Comparison of ENCODE assay signal across 10 cellular contexts in genomic region chr12:27592548-27592947, GRCh38.
DNase-seq lines count a peak whose midpoint lies in the region; ATAC-seq, FAIRE-seq and TF ChIP-seq lines count a peak whose summit lies in the region.
"Had no signal": no experiment of that assay in that cellular context is flagged by ENCODE, and none has a peak within 500 bp of the region (broad histone marks: within the 10 kb centered on the region; RNA-seq: fewer than 3 reads in every experiment).

No MANE protein-coding gene starts in this region.

- peak overlapping the region; percentile 96 for H3K27ac ChIP-seq in keratinocyte (ENCODE audit: control insufficient read depth, insufficient read depth, low read length)
- peak overlapping the region in 3 of 4 donors; percentile 16 to 48 (median 33) for H3K27ac ChIP-seq in upper lobe of left lung

- H3K27ac Mint-ChIP-seq in activated CD8-positive, alpha-beta T cell treated with anti-CD3 and anti-CD28 coated beads for 36 hours = no peak overlapping the region
- no peak overlapping the region for H3K27ac Mint-ChIP-seq in activated CD8-positive, alpha-beta T cell treated with anti-CD3 and anti-CD28 coated beads, Interleukin-2, amount 10 ng/mL, durations not matched to agents 7 days and 5 days
- H3K27ac Mint-ChIP-seq: B cell had no signal

- no peak for TF ChIP-seq EP300 in upper lobe of left lung (IDR thresholded peaks at IDR 0.05)

- TF ChIP-seq POLR2A in upper lobe of left lung (IDR thresholded peaks at IDR 0.05) = no peak

- no peaks in the 10 kb centered on the region for H3K27me3 Mint-ChIP-seq in activated CD8-positive, alpha-beta T cell treated with anti-CD3 and anti-CD28 coated beads for 36 hours
- no peaks in the 10 kb centered on the region for H3K27me3 Mint-ChIP-seq in activated CD8-positive, alpha-beta T cell treated with anti-CD3 and anti-CD28 coated beads, Interleukin-2, amount 10 ng/mL, durations not matched to agents 7 days and 5 days (ENCODE audit: low read depth)

- H3K27me3 ChIP-seq in keratinocyte (ENCODE audit: control insufficient read depth, extremely low read depth, insufficient read depth, low read length) = no peaks in the 10 kb centered on the region
- H3K27me3 ChIP-seq in upper lobe of left lung = no peaks in the 10 kb centered on the region

- H3K79me2 ChIP-seq in keratinocyte (ENCODE audit: control insufficient read depth, insufficient read depth, low read length) = peaks cover 31% of the 10 kb centered on the region

- TF ChIP-seq CTCF in activated CD8-positive, alpha-beta T cell treated with anti-CD3 and anti-CD28 coated beads for 36 hours (IDR thresholded peaks at IDR 0.05) = no peak
- no peak for TF ChIP-seq CTCF in keratinocyte (optimal IDR thresholded peaks at IDR 0.05 in 1 of 3, IDR thresholded peaks at IDR 0.05 in 1 of 3, conservative IDR thresholded peaks at IDR 0.05 in 1 of 3; ENCODE audit: extremely low read depth in 1 of 3, insufficient read depth in 2 of 3, low read length in 3 of 3)
- no peak for TF ChIP-seq CTCF in upper lobe of left lung (IDR thresholded peaks at IDR 0.05)

- FAIRE-seq in keratinocyte (lab: Jason Lieb, UNC) = peak; percentile 92
- FAIRE-seq in urothelium cell line (lab: Jason Lieb, UNC) = no peak

- DNase-seq in activated CD8-positive, alpha-beta T cell treated with anti-CD3 and anti-CD28 coated beads for 36 hours = peak; percentile 13
- DNase-seq in activated CD8-positive, alpha-beta T cell treated with anti-CD3 and anti-CD28 coated beads, Interleukin-2, amount 10 ng/mL, durations not matched to agents 7 days and 5 days = no peak
- DNase-seq in astrocyte of the hippocampus (ENCODE audit: low read depth, low spot score) = peak; percentile 72
- DNase-seq in keratinocyte (ENCODE audit: low read depth, low spot score) = peak; percentile 83
- DNase-seq in upper lobe of left lung = no peak
- no peak for DNase-seq in urothelium cell line (ENCODE audit: low spot score)
- no peak for DNase-seq in NCI-H510A (lab: John Stamatoyannopoulos, UW)

- no peak overlapping the region for H3K4me3 Mint-ChIP-seq in activated CD8-positive, alpha-beta T cell treated with anti-CD3 and anti-CD28 coated beads for 36 hours
- no peak overlapping the region for H3K4me3 Mint-ChIP-seq in activated CD8-positive, alpha-beta T cell treated with anti-CD3 and anti-CD28 coated beads, Interleukin-2, amount 10 ng/mL, durations not matched to agents 7 days and 5 days
- H3K4me3 Mint-ChIP-seq: B cell had no signal

- H3K9ac ChIP-seq in keratinocyte (ENCODE audit: control insufficient read depth, extremely low read depth, insufficient read depth, low read length) = peak overlapping the region; percentile 75

- H3K4me3 ChIP-seq in keratinocyte (ENCODE audit: control insufficient read depth in 2 of 3, extremely low read depth in 1 of 3, insufficient read depth in 2 of 3, low read depth in 1 of 3, low read length in 3 of 3) (no peak overlapping the region), upper lobe of left lung (no peak overlapping the region)

- ATAC-seq in activated CD8-positive, alpha-beta T cell treated with anti-CD3 and anti-CD28 coated beads for 36 hours = no peak
- ATAC-seq in activated CD8-positive, alpha-beta T cell treated with anti-CD3 and anti-CD28 coated beads, Interleukin-2, amount 10 ng/mL, durations not matched to agents 7 days and 5 days = no peak
- ATAC-seq in upper lobe of left lung (ENCODE audit: low FRiP score in 2 of 2) (peak; percentile 69 to 80), GM18858 (IDR thresholded peaks at IDR 0.05; ENCODE audit: unreplicated experiment) (no peak)
- ATAC-seq: Panc1 had no signal

- peaks cover 0 to 4% of the 10 kb centered on the region in 2 experiments for H3K36me3 ChIP-seq in keratinocyte (ENCODE audit: control insufficient read depth in 2 of 2, extremely low read depth in 1 of 2, insufficient read depth in 2 of 2, low read length in 2 of 2)
- H3K36me3 ChIP-seq in upper lobe of left lung = no peaks in the 10 kb centered on the region

- POLR2A ChIA-PET in activated CD8-positive, alpha-beta T cell treated with anti-CD3 and anti-CD28 coated beads for 36 hours (lab: Charles Lee) = no interaction called here
- POLR2A ChIA-PET in activated CD8-positive, alpha-beta T cell treated with anti-CD3 and anti-CD28 coated beads, Interleukin-2, amount 10 ng/mL, durations not matched to agents 7 days and 5 days (lab: Charles Lee) = no interaction called here

- H3K4me1 ChIP-seq in keratinocyte (ENCODE audit: control insufficient read depth, extremely low read depth, insufficient read depth, low read length) (peaks cover 60% of the 10 kb centered on the region), upper lobe of left lung (peaks cover 0 to 20% (median 7%) of the 10 kb centered on the region in 4 donors)

- peaks cover 2% of the 10 kb centered on the region for H3K9me1 ChIP-seq in keratinocyte (ENCODE audit: control insufficient read depth, extremely low read depth, insufficient read depth, low read length)

- 59 to 68% methylated on average over 5 of the region's 5 CpGs for WGBS in upper lobe of left lung, 2 donors

- intact Hi-C loops in activated CD8-positive, alpha-beta T cell treated with anti-CD3 and anti-CD28 coated beads for 36 hours (cut with micrococcal nuclease) = no loop called here

- dilution Hi-C loops in keratinocyte (cut with MboI; ENCODE audit: extremely low pct_ligation_motif_present, low sequenced_read_pairs) = no loop called here

- H3K36me3 Mint-ChIP-seq in activated CD8-positive, alpha-beta T cell treated with anti-CD3 and anti-CD28 coated beads for 36 hours (ENCODE audit: low read depth) = no peaks in the 10 kb centered on the region
- H3K36me3 Mint-ChIP-seq in activated CD8-positive, alpha-beta T cell treated with anti-CD3 and anti-CD28 coated beads, Interleukin-2, amount 10 ng/mL, durations not matched to agents 7 days and 5 days (ENCODE audit: low read depth) = peaks cover 5% of the 10 kb centered on the region

- H2AFZ ChIP-seq in keratinocyte (ENCODE audit: control insufficient read depth, low read length) = no peak overlapping the region

- H3K9me3 ChIP-seq in keratinocyte (ENCODE audit: control insufficient read depth, low read depth, low read length) (no peaks in the 10 kb centered on the region), upper lobe of left lung (no peaks in the 10 kb centered on the region)

- H3K9me3 Mint-ChIP-seq in activated CD8-positive, alpha-beta T cell treated with anti-CD3 and anti-CD28 coated beads for 36 hours = peaks cover 2% of the 10 kb centered on the region
- no peaks in the 10 kb centered on the region for H3K9me3 Mint-ChIP-seq in activated CD8-positive, alpha-beta T cell treated with anti-CD3 and anti-CD28 coated beads, Interleukin-2, amount 10 ng/mL, durations not matched to agents 7 days and 5 days (ENCODE audit: insufficient read depth)

- CTCF ChIA-PET in activated CD8-positive, alpha-beta T cell treated with anti-CD3 and anti-CD28 coated beads for 36 hours (lab: Charles Lee) = interaction anchor here (0.7 kb wide), 1 partner anchor 32 kb away, joined by 5 read pairs; no protein-coding TSS in a partner anchor
- CTCF ChIA-PET in activated CD8-positive, alpha-beta T cell treated with anti-CD3 and anti-CD28 coated beads, Interleukin-2, amount 10 ng/mL, durations not matched to agents 7 days and 5 days (lab: Charles Lee) = no interaction called here

- H3K4me1 Mint-ChIP-seq in activated CD8-positive, alpha-beta T cell treated with anti-CD3 and anti-CD28 coated beads for 36 hours (ENCODE audit: low read depth) = peaks cover 14% of the 10 kb centered on the region
- peaks cover 13% of the 10 kb centered on the region for H3K4me1 Mint-ChIP-seq in activated CD8-positive, alpha-beta T cell treated with anti-CD3 and anti-CD28 coated beads, Interleukin-2, amount 10 ng/mL, durations not matched to agents 7 days and 5 days (ENCODE audit: low read depth)

- H4K20me1 ChIP-seq in keratinocyte (ENCODE audit: control insufficient read depth, extremely low read depth, insufficient read depth, low read length) = no peaks in the 10 kb centered on the region

- H3K4me2 ChIP-seq in keratinocyte (ENCODE audit: control insufficient read depth, extremely low read depth, insufficient read depth, low read depth, low read length) = peak overlapping the region; percentile 73

Comparison
In these comparisons a context has a peak if more than half of its experiments do, and no peak if none do; other contexts are left out.
1. DNase-seq: peak in activated CD8-positive, alpha-beta T cell treated with anti-CD3 and anti-CD28 coated beads for 36 hours (single experiment), astrocyte of the hippocampus (single experiment) and keratinocyte (single experiment); none in activated CD8-positive, alpha-beta T cell treated with anti-CD3 and anti-CD28 coated beads, Interleukin-2, amount 10 ng/mL, durations not matched to agents 7 days and 5 days (single experiment), upper lobe of left lung (0 of 2), urothelium cell line (single experiment) and NCI-H510A (single experiment).
2. ATAC-seq: peak in upper lobe of left lung (2 of 2); none in activated CD8-positive, alpha-beta T cell treated with anti-CD3 and anti-CD28 coated beads for 36 hours (single experiment), activated CD8-positive, alpha-beta T cell treated with anti-CD3 and anti-CD28 coated beads, Interleukin-2, amount 10 ng/mL, durations not matched to agents 7 days and 5 days (single experiment) and GM18858 (single experiment).